In the genomic region with DNA sequence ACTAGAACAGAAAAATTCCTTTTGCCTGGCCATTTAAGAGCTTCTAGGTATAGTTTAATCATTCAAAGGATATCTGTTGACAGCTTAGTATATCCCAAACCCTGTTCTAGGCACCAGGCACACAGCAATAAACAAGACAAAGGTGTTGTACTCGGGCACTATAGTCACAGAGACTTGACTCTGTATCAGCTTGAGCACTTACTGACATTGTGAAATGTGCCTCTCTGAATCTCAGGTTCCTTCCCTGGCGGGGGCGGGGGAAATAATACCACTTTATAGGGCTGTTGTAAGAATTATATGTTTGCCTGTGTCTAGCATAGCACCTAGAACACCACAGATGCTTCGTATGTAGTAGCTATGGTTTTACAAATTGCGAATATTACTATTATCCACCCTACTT, we compare ENCODE assay signal across 19 cellular contexts.
"Had no signal": no experiment of that assay in that cellular context is flagged by ENCODE, and none has a peak within 500 bp of the region (broad histone marks: within the 10 kb centered on the region; RNA-seq: fewer than 3 reads in every experiment).

No MANE protein-coding gene starts in this region.

- DNase-seq: colonic mucosa; dermis blood vessel endothelial cell; erythroblast; foreskin keratinocyte; head of caudate nucleus; left colon; mammary epithelial cell; mucosa of descending colon; naive thymus-derived CD8-positive, alpha-beta T cell; occipital lobe; pancreas; right cardiac atrium; spleen; stimulated activated CD4-positive, alpha-beta T cell treated with anti-CD3 and anti-CD28 coated beads, Interleukin-15, amount 100 ng/mL, for 24 hours; stimulated activated naive CD4-positive, alpha-beta T cell treated with Interleukin-2 at 50 U/mL for 16 hours; uterus had no signal

- H3K36me3 ChIP-seq: colonic mucosa, pancreas, spleen, uterus had no signal

- H3K4me1 ChIP-seq: colonic mucosa, pancreas, uterus had no signal

- H3K27ac Mint-ChIP-seq: naive thymus-derived CD8-positive, alpha-beta T cell; progenitor cell of endocrine pancreas; type B pancreatic cell had no signal

- H3K4me3 ChIP-seq: colonic mucosa, hepatocyte, mucosa of descending colon, pancreas, spleen, uterus had no signal

- H3K27ac ChIP-seq: colonic mucosa, pancreas, spleen, uterus had no signal

- H3K36me3 Mint-ChIP-seq: naive thymus-derived CD8-positive, alpha-beta T cell had no signal

- H3K9me3 ChIP-seq: colonic mucosa, mucosa of descending colon, pancreas, spleen, uterus had no signal

- H3K27me3 ChIP-seq: colonic mucosa, foreskin keratinocyte, hepatocyte, pancreas, spleen, uterus had no signal

- H3K27me3 Mint-ChIP-seq: progenitor cell of endocrine pancreas, type B pancreatic cell had no signal

- ATAC-seq: foreskin keratinocyte; left colon; mucosa of descending colon; naive thymus-derived CD8-positive, alpha-beta T cell; pancreas; right cardiac atrium had no signal

- H3K4me3 Mint-ChIP-seq: naive thymus-derived CD8-positive, alpha-beta T cell; type B pancreatic cell had no signal

- H3K9me3 Mint-ChIP-seq: naive thymus-derived CD8-positive, alpha-beta T cell had no signal
